In genomic region chr19:48111280-48111679, GRCh38 we compare ENCODE assay signal across 10 cellular contexts. TPM values are rescaled to one million over a fixed set of nuclear protein-coding genes. Genes with fewer than 3 reads are reported as not detected.
DNase-seq lines count a peak whose midpoint lies in the region; TF ChIP-seq lines count a peak whose summit lies in the region.
"Had no signal": no experiment of that assay in that cellular context is flagged by ENCODE, and none has a peak within 500 bp of the region (broad histone marks: within the 10 kb centered on the region; RNA-seq: fewer than 3 reads in every experiment).

No MANE protein-coding gene starts in this region.

- DNase-seq in Caco-2 (no peak), NCI-H2029 (lab: John Stamatoyannopoulos, UW) (peak; percentile 7), cerebellum (ENCODE audit: low spot score) (peak; percentile 39), ovary (no peak), NCI-H345 treated with DMSO at 0.1 percent for 48 hours (lab: John Stamatoyannopoulos, UW; ENCODE audit: unreplicated experiment) (no peak), mammary epithelial cell (no peak), COR-L47 (lab: John Stamatoyannopoulos, UW) (no peak), progenitor cell of endocrine pancreas (ENCODE audit: low spot score, unreplicated experiment) (no peak)
- DNase-seq: activated CD4-positive, alpha-beta T cell treated with anti-CD3 and anti-CD28 coated beads for 1 hour had no signal

- POLR2A ChIA-PET in Caco-2 (lab: Charles Lee): no interaction called here

- H3K27me3 ChIP-seq in Caco-2 (replicated peaks; ENCODE audit: control insufficient read depth, insufficient read depth, low read length): no peaks in the 10 kb centered on the region
- no peaks in the 10 kb centered on the region for H3K27me3 ChIP-seq in ovary
- no peaks in the 10 kb centered on the region for H3K27me3 ChIP-seq in mammary epithelial cell (ENCODE audit: insufficient read depth, low read length)

- H3K27me3 Mint-ChIP-seq in Caco-2 (ENCODE audit: insufficient read depth, unreplicated experiment) (no peaks in the 10 kb centered on the region), progenitor cell of endocrine pancreas (peaks cover 6% of the 10 kb centered on the region)

- BruUV-seq in Caco-2 (replicated peaks; lab: Mats Ljungman, UMichigan) (no TSS peak), mammary epithelial cell (replicated peaks; lab: Mats Ljungman, UMichigan) (no TSS peak)

- TF ChIP-seq CTCF in Caco-2 (IDR thresholded peaks at IDR 0.05; ENCODE audit: insufficient read depth in 1 of 2, low read depth in 1 of 2, low read length in 1 of 2, severe bottlenecking in 1 of 2, unreplicated experiment in 1 of 2) (no peak), ovary (IDR thresholded peaks at IDR 0.05) (no peak), mammary epithelial cell (conservative IDR thresholded peaks at IDR 0.05 in 1 of 2, IDR thresholded peaks at IDR 0.05 in 1 of 2; ENCODE audit: extremely low read depth in 1 of 2, insufficient read depth in 1 of 2, low read depth in 1 of 2, low read length in 2 of 2) (no peak), progenitor cell of endocrine pancreas (IDR thresholded peaks at IDR 0.05; ENCODE audit: unreplicated experiment) (no peak)

- TF ChIP-seq POLR2A in ovary (IDR thresholded peaks at IDR 0.05): no peak

- H3K9me3 ChIP-seq in Caco-2 (no peaks in the 10 kb centered on the region), ovary (no peaks in the 10 kb centered on the region), mammary epithelial cell (replicated peaks; ENCODE audit: insufficient read depth, low read length) (no peaks in the 10 kb centered on the region)
- H3K9me3 ChIP-seq: neutrophil had no signal

- H3K27ac ChIP-seq in ovary (peak overlapping the region; percentile 60 to 62), mammary epithelial cell (ENCODE audit: insufficient read depth, low read depth, low read length) (no peak overlapping the region)
- H3K27ac ChIP-seq: neutrophil had no signal

- in situ Hi-C loops in mammary epithelial cell (cut with MboI; ENCODE audit: low sequenced_read_pairs in 2 of 2): no loop called here

- TF ChIP-seq EP300 in ovary (IDR thresholded peaks at IDR 0.05): no peak

- CTCF ChIA-PET in Caco-2 (lab: Charles Lee): interaction anchor here (1.2 to 1.6 kb wide), 2 partner anchors 13 to 41 kb away, joined by 3 to 7 read pairs; no protein-coding TSS in a partner anchor
- CTCF ChIA-PET in mammary epithelial cell (lab: Charles Lee; ENCODE audit: low non-redundant PET): no interaction called here

- peaks cover 8% of the 10 kb centered on the region for H3K4me1 Mint-ChIP-seq in Caco-2 (ENCODE audit: low read depth, unreplicated experiment)
- H3K4me1 Mint-ChIP-seq in progenitor cell of endocrine pancreas (ENCODE audit: low read depth): no peaks in the 10 kb centered on the region

- H3K36me3 ChIP-seq in Caco-2 (ENCODE audit: control insufficient read depth, insufficient read depth, low read length) (no peaks in the 10 kb centered on the region), ovary (no peaks in the 10 kb centered on the region), mammary epithelial cell (ENCODE audit: insufficient read depth, low read length) (no peaks in the 10 kb centered on the region)

- H3K4me3 ChIP-seq in Caco-2 (ENCODE audit: low read depth, low read length) (no peak overlapping the region), ovary (no peak overlapping the region), mammary epithelial cell (replicated peaks in 1 of 3; ENCODE audit: insufficient read depth in 1 of 3, low read depth in 2 of 3, low read length in 3 of 3) (no peak overlapping the region)

- intact Hi-C loops in Caco-2 (cut with micrococcal nuclease; ENCODE audit: unreplicated experiment): no loop called here
- intact Hi-C loops in ovary (cut with DNase I): loop anchor here in 2 of 4 donors (5.0 to 10.0 kb wide), 3 partner anchors 36 to 144 kb away; partner anchors contain the start of gene CARD8 (in 1 of the 2)
- intact Hi-C loops in mammary epithelial cell (cut with micrococcal nuclease): no loop called here

- H3K79me2 ChIP-seq in mammary epithelial cell (ENCODE audit: insufficient read depth, low read length): no peaks in the 10 kb centered on the region

- H3K4me2 ChIP-seq in mammary epithelial cell (ENCODE audit: insufficient read depth, low read depth, low read length): no peak overlapping the region

- dilution Hi-C loops in mammary epithelial cell (cut with HindIII; ENCODE audit: low sequenced_read_pairs): no loop called here

- H3K9me3 Mint-ChIP-seq in Caco-2 (ENCODE audit: unreplicated experiment) (no peaks in the 10 kb centered on the region), progenitor cell of endocrine pancreas (ENCODE audit: low read depth) (no peaks in the 10 kb centered on the region)

- H3K4me1 ChIP-seq in Caco-2: peaks cover 7% of the 10 kb centered on the region
- no peaks in the 10 kb centered on the region for H3K4me1 ChIP-seq in ovary (ENCODE audit: insufficient read depth)
- H3K4me1 ChIP-seq in mammary epithelial cell (ENCODE audit: insufficient read depth, low read length): peaks cover 11% of the 10 kb centered on the region

- H3K4me3 Mint-ChIP-seq in Caco-2 (ENCODE audit: unreplicated experiment) (peak overlapping the region; percentile 73), progenitor cell of endocrine pancreas (ENCODE audit: low read depth) (no peak overlapping the region)

- H4K20me1 ChIP-seq in mammary epithelial cell (ENCODE audit: insufficient read depth, low read length): no peaks in the 10 kb centered on the region

- H2AFZ ChIP-seq in mammary epithelial cell (ENCODE audit: low read depth, low read length): no peak overlapping the region

- H3K9ac ChIP-seq in mammary epithelial cell (ENCODE audit: insufficient read depth, low read length): no peak overlapping the region

- no peak overlapping the region for H3K27ac Mint-ChIP-seq in Caco-2 (ENCODE audit: unreplicated experiment)
- no peak overlapping the region for H3K27ac Mint-ChIP-seq in progenitor cell of endocrine pancreas

- H3K36me3 Mint-ChIP-seq in Caco-2 (ENCODE audit: insufficient read depth, unreplicated experiment) (peaks cover 15% of the 10 kb centered on the region), progenitor cell of endocrine pancreas (ENCODE audit: insufficient read depth) (peaks cover 2% of the 10 kb centered on the region)

- 44 to 47% (median 44%) methylated on average over 7 of the region's 7 CpGs for whole genome bisulfite sequencing in ovary, 3 donors
- WGBS in mammary epithelial cell (ENCODE audit: low coverage, missing lambda C conversion rate): 71% methylated on average over 6 of the region's 7 CpGs

RNA-seq across cellular contexts. Expression of gene PLA2G4C, which starts 0.7 kb away (rescaled TPM):
- total RNA-seq in Caco-2 (2022) (1.5 and 2.4 TPM in 2 replicates), cerebellum (11.7 TPM), ovary (1 to 10 TPM; 2.9 to 6.9 (median 4.9) TPM), mammary epithelial cell (1 to 10 TPM; 2.7 to 3.2 TPM), progenitor cell of endocrine pancreas (0.26 and 0.93 TPM in 2 replicates)
- polyA plus RNA-seq in ovary (10 to 100 TPM in 1 of 2 donors, 1 to 10 TPM in 1; 3.6 to 32.0 TPM), mammary epithelial cell (0.28 TPM)
- polyA minus RNA-seq in mammary epithelial cell: not detected

RNA-seq across cellular contexts. Expression of gene LIG1, which starts 58.9 kb away (rescaled TPM):
- 78.7 and 88.2 TPM in 2 replicates for total RNA-seq in Caco-2 (2022)
- 29.9 TPM for total RNA-seq in cerebellum
- total RNA-seq in ovary: 10 to 100 TPM; 12.3 to 36.2 (median 20.0) TPM
- 10 to 100 TPM; 12.9 to 22.7 TPM for polyA plus RNA-seq in ovary
- 10 to 100 TPM; 14.0 to 55.7 TPM for total RNA-seq in mammary epithelial cell
- polyA plus RNA-seq in mammary epithelial cell: 46.2 TPM
- polyA minus RNA-seq in mammary epithelial cell: 32.1 TPM
- total RNA-seq in progenitor cell of endocrine pancreas: 90.4 and 91.0 TPM in 2 replicates

RNA-seq across cellular contexts. Expression of gene ZSWIM9, which starts 59.2 kb away (rescaled TPM):
- total RNA-seq in Caco-2 (2022) (4.9 and 6.6 TPM in 2 replicates), cerebellum (2.9 TPM), ovary (10 to 100 TPM in 1 of 7 donors, 1 to 10 TPM in 6; 3.2 to 11.9 (median 7.8) TPM), mammary epithelial cell (1 to 10 TPM; 1.8 to 6.4 TPM), progenitor cell of endocrine pancreas (10.3 and 11.8 TPM in 2 replicates)
- polyA plus RNA-seq in ovary (1 to 10 TPM; 6.1 to 7.5 TPM), mammary epithelial cell (0.36 TPM)
- polyA minus RNA-seq in mammary epithelial cell: 0.21 TPM

Comparison
In these comparisons a context has a peak if more than half of its experiments do, and no peak if none do; other contexts are left out.
1. DNase-seq: peak in NCI-H2029 (single experiment) and cerebellum (single experiment); none in Caco-2 (0 of 2), ovary (0 of 5), NCI-H345 treated with DMSO at 0.1 percent for 48 hours (single experiment), mammary epithelial cell (single experiment), COR-L47 (single experiment) and progenitor cell of endocrine pancreas (single experiment).